21 cellular contexts compared by ENCODE assay signal in the genomic region with DNA sequence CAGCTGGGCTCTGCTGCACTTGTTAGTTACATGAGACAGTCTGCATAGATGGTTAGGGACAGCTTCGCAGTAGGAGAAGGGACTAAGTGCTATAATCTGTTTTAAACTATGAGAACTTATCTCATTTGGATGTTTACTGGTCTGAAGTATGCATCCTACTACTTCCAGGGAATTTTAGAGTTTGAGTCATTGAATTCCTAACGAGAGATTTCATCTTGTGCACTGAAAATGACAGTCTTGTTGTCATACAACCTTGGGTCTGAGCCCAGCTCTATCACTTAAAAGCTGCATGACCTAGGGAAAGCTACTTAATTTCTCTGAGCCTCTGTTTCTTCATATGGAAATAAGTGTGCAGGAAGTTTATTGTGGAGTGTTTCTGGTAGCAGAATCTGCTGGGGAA.
DNase-seq lines count a peak whose midpoint lies in the region; ATAC-seq, FAIRE-seq and TF ChIP-seq lines count a peak whose summit lies in the region.
"Had no signal": no experiment of that assay in that cellular context is flagged by ENCODE, and none has a peak within 500 bp of the region (broad histone marks: within the 10 kb centered on the region; RNA-seq: fewer than 3 reads in every experiment).

No MANE protein-coding gene starts in this region.

- ATAC-seq in IMR-90 (ENCODE audit: low read depth) (peak; percentile 86), left lung (peak; percentile 24)
- ATAC-seq: body of pancreas had no signal

- H3K27me3 ChIP-seq in BLaER1 (no peaks in the 10 kb centered on the region), IMR-90 (ENCODE audit: control insufficient read depth, insufficient read depth, low read length) (peaks cover 2% of the 10 kb centered on the region; the same call in 1 of the 2 replicates), bronchial epithelial cell (ENCODE audit: control insufficient read depth, insufficient read depth, low read length) (no peaks in the 10 kb centered on the region), left lung (no peaks in the 10 kb centered on the region), uterus (no peaks in the 10 kb centered on the region)
- H3K27me3 ChIP-seq: body of pancreas had no signal

- no TSS peak for BruUV-seq in IMR-90 (replicated peaks; lab: Mats Ljungman, UMichigan)

- peak overlapping the region; percentile 63 for H3K4ac ChIP-seq in IMR-90 (ENCODE audit: low read depth, low read length)

- intact Hi-C loops in IMR-90 (cut with micrococcal nuclease), result no loop called here
- intact Hi-C loops in left lung (cut with DNase I), result no loop called here
- intact Hi-C loops in uterus (cut with DNase I; ENCODE audit: low total_unique reads), result no loop called here

- H3K36me3 ChIP-seq in BLaER1, result no peaks in the 10 kb centered on the region
- H3K36me3 ChIP-seq in IMR-90 (ENCODE audit: control insufficient read depth, insufficient read depth, low read length), result no peaks in the 10 kb centered on the region
- no peaks in the 10 kb centered on the region for H3K36me3 ChIP-seq in bronchial epithelial cell (ENCODE audit: control insufficient read depth, insufficient read depth, low read length)
- H3K36me3 ChIP-seq in left lung, result no peaks in the 10 kb centered on the region
- H3K36me3 ChIP-seq in uterus, result no peaks in the 10 kb centered on the region

- H4K5ac ChIP-seq in IMR-90 (ENCODE audit: low read depth, low read length), result no peak overlapping the region

- H3K27ac ChIP-seq in BLaER1 (no peak overlapping the region), IMR-90 (ENCODE audit: insufficient read depth, low read length) (no peak overlapping the region), left lung (no peak overlapping the region), uterus (no peak overlapping the region)
- H3K27ac ChIP-seq: body of pancreas, RWPE1 had no signal

- H3K9me3 ChIP-seq in BLaER1 (no peaks in the 10 kb centered on the region), IMR-90 (ENCODE audit: control insufficient read depth, insufficient read depth, low read length) (no peaks in the 10 kb centered on the region), left lung (no peaks in the 10 kb centered on the region), uterus (no peaks in the 10 kb centered on the region)
- H3K9me3 ChIP-seq: body of pancreas had no signal

- WGBS in IMR-90 (ENCODE audit: extremely low coverage in 2 of 2, insufficient read length in 1 of 2), 2 experiments, result no CpG with 5 or more reads among the region's 2 CpGs

- no peak overlapping the region; the same call in 1 of the 2 replicates for H4K91ac ChIP-seq in IMR-90 (ENCODE audit: insufficient read depth, low read depth, low read length)

- H3K4me2 ChIP-seq in BLaER1 (peak overlapping the region; percentile 5; the same call in 1 of the 2 replicates), IMR-90 (ENCODE audit: low read depth, low read length) (peak overlapping the region; percentile 6; the same call in 1 of the 2 replicates)

- H2AK5ac ChIP-seq in IMR-90 (ENCODE audit: low read depth, low read length), result peak overlapping the region; percentile 37; the same call in 1 of the 2 replicates

- CTCF ChIA-PET in IMR-90 (lab: Yijun Ruan, JAX), result no interaction called here

- H3K18ac ChIP-seq in IMR-90 (ENCODE audit: low read depth, low read length), result no peak overlapping the region; the same call in 1 of the 2 replicates

- H3K9me1 ChIP-seq in IMR-90 (ENCODE audit: insufficient read depth, low read length), result peaks cover 7% of the 10 kb centered on the region

- H2BK5ac ChIP-seq in IMR-90 (ENCODE audit: low read depth, low read length, poor library complexity, severe bottlenecking), result peak overlapping the region; percentile 11

- TF ChIP-seq POLR2A in IMR-90 (IDR thresholded peaks at IDR 0.05; ENCODE audit: low read depth, low read length), result no peak
- no peak for TF ChIP-seq POLR2A in uterus (IDR thresholded peaks at IDR 0.05)

- POLR2A ChIA-PET in IMR-90 (lab: Charles Lee; ENCODE audit: unreplicated experiment), result no interaction called here

- no peak for TF ChIP-seq RAD21 in IMR-90 (IDR thresholded peaks at IDR 0.05; ENCODE audit: low read length)

- no peak for FAIRE-seq in bronchial epithelial cell (lab: Jason Lieb, UNC)
- FAIRE-seq: GM12892, small intestine had no signal

- DNase-seq in IMR-90 (peak; percentile 70), bronchial epithelial cell (ENCODE audit: low read depth) (peak; percentile 19), left lung (no peak), uterus (no peak), LoVo (ENCODE audit: low spot score) (no peak), COLO829 (ENCODE audit: low spot score) (no peak), NOMO-1 treated with dmso at 0.1 percent for 144 hours (lab: John Stamatoyannopoulos, UW; ENCODE audit: unreplicated experiment) (no peak)
- DNase-seq: activated CD4-positive, CD25-positive, alpha-beta regulatory T cell; activated effector memory CD4-positive, alpha-beta T cell treated with anti-CD3 and anti-CD28 coated beads, Interleukin-2, amount 50 U/mL, for 16 hours; body of pancreas; CD4-positive, alpha-beta memory T cell; effector memory CD4-positive, alpha-beta T cell; immature natural killer cell; NCI-H2081 treated with DMSO at 0.1 percent for 48 hours; NCI-H774; occipital lobe; small intestine; T-helper 1 cell had no signal

- H3K9ac ChIP-seq in BLaER1 (no peak overlapping the region), IMR-90 (ENCODE audit: low read depth, low read length) (no peak overlapping the region)

- H3K56ac ChIP-seq in IMR-90 (ENCODE audit: extremely low read depth, insufficient read depth, low read length), result no peak overlapping the region

- dilution Hi-C loops in IMR-90 (cut with HindIII; ENCODE audit: low sequenced_read_pairs, unreplicated experiment), result no loop called here

- H4K8ac ChIP-seq in IMR-90 (ENCODE audit: low read depth in 2 of 2, low read length in 2 of 2), result peak overlapping the region in 1 of 2 experiments; percentile 47; a peak in 1 of 4 replicates

- H3K4me3 ChIP-seq in BLaER1, result no peak overlapping the region
- H3K4me3 ChIP-seq in IMR-90 (ENCODE audit: insufficient read depth, low read depth, low read length), result no peak overlapping the region
- no peak overlapping the region for H3K4me3 ChIP-seq in bronchial epithelial cell (ENCODE audit: low read depth, low read length)
- H3K4me3 ChIP-seq in left lung, result no peak overlapping the region
- no peak overlapping the region for H3K4me3 ChIP-seq in uterus
- H3K4me3 ChIP-seq: body of pancreas had no signal

- H2BK20ac ChIP-seq in IMR-90 (ENCODE audit: low read depth, low read length), result peak overlapping the region; percentile 23

- H2BK120ac ChIP-seq in IMR-90 (ENCODE audit: low read depth, low read length), result peak overlapping the region; percentile 84

- H4K20me1 ChIP-seq in BLaER1 (no peaks in the 10 kb centered on the region), IMR-90 (ENCODE audit: insufficient read depth, low read length) (no peaks in the 10 kb centered on the region)

- in situ Hi-C loops in IMR-90 (cut with MboI; ENCODE audit: low sequenced_read_pairs), result no loop called here

- H3K79me1 ChIP-seq in IMR-90 (ENCODE audit: low read depth in 1 of 2, low read length in 2 of 2), result no peaks in the 10 kb centered on the region

- peak overlapping the region; percentile 54; the same call in 1 of the 2 replicates for H3K14ac ChIP-seq in IMR-90 (replicated peaks; ENCODE audit: low read depth, low read length)

- no peak overlapping the region for H2BK15ac ChIP-seq in IMR-90 (ENCODE audit: low read depth, low read length)

- H2AK9ac ChIP-seq in IMR-90 (replicated peaks; ENCODE audit: low read depth, low read length, poor library complexity), result no peak overlapping the region

- no peak overlapping the region for H2AFZ ChIP-seq in IMR-90 (replicated peaks; ENCODE audit: low read length, poor library complexity)

- TF ChIP-seq CTCF in IMR-90 (conservative IDR thresholded peaks at IDR 0.05; ENCODE audit: low read depth, low read length) (no peak), bronchial epithelial cell (IDR thresholded peaks at IDR 0.05; ENCODE audit: insufficient read depth, low read length, severe bottlenecking) (no peak), left lung (IDR thresholded peaks at IDR 0.05) (no peak), uterus (IDR thresholded peaks at IDR 0.05) (no peak)

- peak overlapping the region; percentile 60 for H3K23ac ChIP-seq in IMR-90 (ENCODE audit: low read depth, low read length)

- H3K4me1 ChIP-seq in BLaER1 (peaks cover 22% of the 10 kb centered on the region), IMR-90 (ENCODE audit: control insufficient read depth, insufficient read depth, low read length) (peaks cover 14% of the 10 kb centered on the region), left lung (no peaks in the 10 kb centered on the region), uterus (no peaks in the 10 kb centered on the region)
- H3K4me1 ChIP-seq: body of pancreas had no signal

TF ChIP-seq in IMR-90, 13 proteins besides CTCF, POLR2A, EP300 and RAD21 (continues in another document):
- TF ChIP-seq, protein P1, sequence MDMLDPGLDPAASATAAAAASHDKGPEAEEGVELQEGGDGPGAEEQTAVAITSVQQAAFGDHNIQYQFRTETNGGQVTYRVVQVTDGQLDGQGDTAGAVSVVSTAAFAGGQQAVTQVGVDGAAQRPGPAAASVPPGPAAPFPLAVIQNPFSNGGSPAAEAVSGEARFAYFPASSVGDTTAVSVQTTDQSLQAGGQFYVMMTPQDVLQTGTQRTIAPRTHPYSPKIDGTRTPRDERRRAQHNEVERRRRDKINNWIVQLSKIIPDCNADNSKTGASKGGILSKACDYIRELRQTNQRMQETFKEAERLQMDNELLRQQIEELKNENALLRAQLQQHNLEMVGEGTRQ (IDR thresholded peaks at IDR 0.05; ENCODE audit: low read depth, low read length), result no peak
- TF ChIP-seq MAFK (IDR thresholded peaks at IDR 0.05; ENCODE audit: low read depth, low read length), result no peak
- TF ChIP-seq FOS (IDR thresholded peaks at IDR 0.05; ENCODE audit: low read depth, low read length), result no peak
- no peak for TF ChIP-seq MAZ (IDR thresholded peaks at IDR 0.05; ENCODE audit: borderline replicate concordance, low read depth, low read length)
- TF ChIP-seq SMC3 (IDR thresholded peaks at IDR 0.05; ENCODE audit: low read depth, low read length), result no peak
- TF ChIP-seq BHLHE40 (IDR thresholded peaks at IDR 0.05; ENCODE audit: low read depth, low read length), result no peak
- no peak for TF ChIP-seq CEBPB (IDR thresholded peaks at IDR 0.05; ENCODE audit: low read depth, low read length)
- TF ChIP-seq, protein P2, sequence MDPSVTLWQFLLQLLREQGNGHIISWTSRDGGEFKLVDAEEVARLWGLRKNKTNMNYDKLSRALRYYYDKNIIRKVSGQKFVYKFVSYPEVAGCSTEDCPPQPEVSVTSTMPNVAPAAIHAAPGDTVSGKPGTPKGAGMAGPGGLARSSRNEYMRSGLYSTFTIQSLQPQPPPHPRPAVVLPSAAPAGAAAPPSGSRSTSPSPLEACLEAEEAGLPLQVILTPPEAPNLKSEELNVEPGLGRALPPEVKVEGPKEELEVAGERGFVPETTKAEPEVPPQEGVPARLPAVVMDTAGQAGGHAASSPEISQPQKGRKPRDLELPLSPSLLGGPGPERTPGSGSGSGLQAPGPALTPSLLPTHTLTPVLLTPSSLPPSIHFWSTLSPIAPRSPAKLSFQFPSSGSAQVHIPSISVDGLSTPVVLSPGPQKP (IDR thresholded peaks at IDR 0.05; ENCODE audit: borderline replicate concordance, low read depth, low read length), result no peak
- no peak for TF ChIP-seq RCOR1 (IDR thresholded peaks at IDR 0.05; ENCODE audit: insufficient replicate concordance, low read length)
- no peak for TF ChIP-seq NFE2L2 (IDR thresholded peaks at IDR 0.05; ENCODE audit: low read depth, low read length)

Comparison
In these comparisons a context has a peak if more than half of its experiments do, and no peak if none do; other contexts are left out.
1. DNase-seq: peak in IMR-90 (single experiment) and bronchial epithelial cell (single experiment); none in left lung (0 of 2), uterus (0 of 2), LoVo (single experiment), COLO829 (single experiment) and NOMO-1 treated with dmso at 0.1 percent for 144 hours (single experiment).